ENCODE assay signal across 7 cellular contexts in the genomic region with DNA sequence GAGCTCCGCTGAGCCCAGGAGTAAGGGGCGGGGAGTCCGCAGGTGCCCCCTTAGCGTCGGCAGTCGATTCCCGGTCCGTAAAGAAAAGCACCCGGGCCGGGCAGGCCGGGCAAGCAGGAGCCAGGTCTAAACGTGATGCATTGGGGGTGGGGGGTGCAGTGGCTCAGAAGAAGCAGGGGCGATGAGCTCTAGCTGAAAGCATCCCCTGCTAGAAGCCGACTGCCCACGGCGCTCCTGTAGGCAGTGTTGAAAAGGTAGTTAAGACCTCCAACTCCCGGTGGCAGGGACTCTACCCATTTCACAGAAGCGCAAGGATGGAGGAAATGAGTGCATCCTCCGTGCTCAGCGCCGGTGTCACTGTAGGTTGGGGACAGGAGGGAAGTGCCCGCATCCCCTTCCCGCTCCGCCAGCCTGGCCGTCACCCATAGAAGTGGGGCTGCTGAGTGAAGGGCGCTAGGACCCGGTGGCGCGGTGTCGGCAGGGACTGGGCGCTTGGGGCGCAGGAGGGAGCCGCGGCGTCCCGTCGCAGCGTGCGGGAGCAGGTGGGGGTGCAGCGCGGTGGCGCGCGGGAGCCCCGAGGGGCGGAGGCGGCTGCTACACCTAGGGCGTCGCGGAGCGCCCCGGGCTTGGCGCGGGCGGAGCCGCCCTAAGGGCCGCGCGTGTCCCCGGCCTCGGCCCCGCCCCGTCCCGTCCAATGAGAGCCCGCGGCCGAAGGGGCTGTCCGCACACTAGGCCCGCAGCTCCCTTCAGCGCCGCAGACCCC. TPM values are rescaled to one million over a fixed set of nuclear protein-coding genes. Genes with fewer than 3 reads are reported as not detected.
DNase-seq lines count a peak whose midpoint lies in the region; ATAC-seq and TF ChIP-seq lines count a peak whose summit lies in the region.

Gene WNT2B (plus strand): TSS at position 724 of the 763 bp plus-strand sequence. CDS start 298 bp downstream, outside the sequence.

- H3K9me3 ChIP-seq in ectodermal cell (ENCODE audit: control insufficient read depth, low read length) (no peaks in the 10 kb centered on the region), mucosa of descending colon (no peaks in the 10 kb centered on the region)

- H3K27me3 ChIP-seq in ectodermal cell (ENCODE audit: control insufficient read depth, insufficient read depth, low read length, poor library complexity, severe bottlenecking) = peaks cover 91% of the 10 kb centered on the region

- no peak within 1 kb of the TSS for H3K27ac ChIP-seq in ectodermal cell (ENCODE audit: insufficient read depth, low read depth, low read length, poor library complexity, severe bottlenecking)

- no peak for TF ChIP-seq EP300 in Ishikawa (IDR thresholded peaks at IDR 0.05; ENCODE audit: borderline replicate concordance)

- H3K36me3 ChIP-seq in ectodermal cell (ENCODE audit: control insufficient read depth, insufficient read depth, low read length) (no peaks in the 10 kb centered on the region), mucosa of descending colon (ENCODE audit: low read depth) (no peaks in the 10 kb centered on the region)

- TF ChIP-seq RAD21 in Ishikawa (IDR thresholded peaks at IDR 0.05; ENCODE audit: low read depth) = no peak

- H3K4me3 ChIP-seq in ectodermal cell (ENCODE audit: insufficient read depth, low read depth, low read length) (peak within 1 kb of the TSS; percentile 52), mucosa of descending colon (peak within 1 kb of the TSS; percentile 22)

- H3K4me1 ChIP-seq in ectodermal cell (ENCODE audit: control insufficient read depth, insufficient read depth, low read length) = peaks cover 39% of the 10 kb centered on the region
- H3K4me1 ChIP-seq in mucosa of descending colon (ENCODE audit: low read depth) = peaks cover 5% of the 10 kb centered on the region

- intact Hi-C loops in mucosa of descending colon (cut with DNase I, micrococcal nuclease) = loop anchor here in 1 of 2 donors (10.0 kb wide), 1 partner anchor 106 kb away; the partner anchor contains the start of genes CAPZA1 and ST7L

- DNase-seq in activated CD4-positive, alpha-beta T cell treated with anti-CD3 and anti-CD28 coated beads, Interleukin-2, amount 50 U/mL, for 24 hours (ENCODE audit: low read depth in 1 of 2, low spot score in 1 of 2) = peak; percentile 21 to 25
- peak; percentile 49 to 69 (median 66) for DNase-seq in mucosa of descending colon
- DNase-seq in stimulated activated naive CD8-positive, alpha-beta T cell treated with anti-CD3 and anti-CD28 coated beads, Interleukin-15, Interleukin-2, amounts not matched to agents 100 U/mL and 50 U/mL, for 24 hours = peak; percentile 57
- DNase-seq in SK-N-DZ (ENCODE audit: low spot score) = no peak

- WGBS in ectodermal cell, 2 experiments = 0 to 1% methylated on average over 71 of the region's 71 CpGs

- ATAC-seq in GM19023 (IDR thresholded peaks at IDR 0.05; ENCODE audit: unreplicated experiment) (peak; percentile 43), mucosa of descending colon (peak; percentile 75)
- ATAC-seq in stimulated activated naive CD8-positive, alpha-beta T cell treated with anti-CD3 and anti-CD28 coated beads, Interleukin-15, Interleukin-2, amounts not matched to agents 100 U/mL and 50 U/mL, for 24 hours = peak; percentile 69

- TF ChIP-seq CTCF in mucosa of descending colon (IDR thresholded peaks at IDR 0.05) = no peak

TF ChIP-seq in Ishikawa, 13 proteins besides CTCF, POLR2A, EP300 and RAD21:
- TF ChIP-seq ZBTB7A (IDR thresholded peaks at IDR 0.05; ENCODE audit: low read depth) = peak; percentile 70; the same call in 1 of the 2 replicates
- TF ChIP-seq, protein P1, sequence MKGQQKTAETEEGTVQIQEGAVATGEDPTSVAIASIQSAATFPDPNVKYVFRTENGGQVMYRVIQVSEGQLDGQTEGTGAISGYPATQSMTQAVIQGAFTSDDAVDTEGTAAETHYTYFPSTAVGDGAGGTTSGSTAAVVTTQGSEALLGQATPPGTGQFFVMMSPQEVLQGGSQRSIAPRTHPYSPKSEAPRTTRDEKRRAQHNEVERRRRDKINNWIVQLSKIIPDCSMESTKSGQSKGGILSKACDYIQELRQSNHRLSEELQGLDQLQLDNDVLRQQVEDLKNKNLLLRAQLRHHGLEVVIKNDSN (IDR thresholded peaks at IDR 0.05) = no peak
- TF ChIP-seq, protein P2, sequence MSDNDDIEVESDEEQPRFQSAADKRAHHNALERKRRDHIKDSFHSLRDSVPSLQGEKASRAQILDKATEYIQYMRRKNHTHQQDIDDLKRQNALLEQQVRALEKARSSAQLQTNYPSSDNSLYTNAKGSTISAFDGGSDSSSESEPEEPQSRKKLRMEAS (IDR thresholded peaks at IDR 0.05) = peak; percentile 67

RNA-seq across cellular contexts. Expression of gene WNT2B, which starts in this region (rescaled TPM):
- 10.1 TPM for polyA plus RNA-seq in ectodermal cell (2013, experiment 1 of 4)
- 14.1 TPM for polyA plus RNA-seq in ectodermal cell (2013, experiment 2 of 4)
- 6.1 TPM for polyA plus RNA-seq in ectodermal cell (2013, experiment 3 of 4)
- 9.0 TPM for polyA plus RNA-seq in ectodermal cell (2013, experiment 4 of 4)
- 1 to 10 TPM; 6.6 to 7.1 (median 6.7) TPM for total RNA-seq in mucosa of descending colon
- polyA plus RNA-seq in SK-N-DZ (2014; cell fraction: cytosol; rRNA removed) = 0.49 and 0.69 TPM in 2 replicates
- polyA plus RNA-seq in SK-N-DZ (2014; cell fraction: nucleus; rRNA removed) = 0.67 and 2.8 TPM in 2 replicates
